ENCODE assay signal across 11 cellular contexts in genomic region chr15:79430901-79431635, GRCh38. TPM values are rescaled to one million over a fixed set of nuclear protein-coding genes. Genes with fewer than 3 reads are reported as not detected.
A peak's percentile ranks its signal among the peaks of the same experiment; 100 is the strongest.
DNase-seq lines count a peak whose midpoint lies in the region; FAIRE-seq and TF ChIP-seq lines count a peak whose summit lies in the region.
"Had no signal": no experiment of that assay in that cellular context is flagged by ENCODE, and none has a peak within 500 bp of the region (broad histone marks: within the 10 kb centered on the region; RNA-seq: fewer than 3 reads in every experiment).

No MANE protein-coding gene starts in this region.

- no peak for TF ChIP-seq CTCF in MCF 10A (IDR thresholded peaks at IDR 0.05; ENCODE audit: unreplicated experiment)
- no peak for TF ChIP-seq CTCF in testis (IDR thresholded peaks at IDR 0.05)

- peaks cover 4% of the 10 kb centered on the region for H3K4me1 Mint-ChIP-seq in activated CD4-positive, alpha-beta T cell treated with anti-CD3 and anti-CD28 coated beads, Interleukin-2, amount 10 ng/mL, durations not matched to agents 24 days and 14 days
- no peaks in the 10 kb centered on the region for H3K4me1 Mint-ChIP-seq in MCF 10A (ENCODE audit: insufficient read depth, unreplicated experiment)
- H3K4me1 Mint-ChIP-seq: stimulated activated effector memory CD8-positive, alpha-beta T cell treated with anti-CD3 and anti-CD28 coated beads, Interleukin-12 subunit alpha, Interleukin-12 subunit beta, amount 100 ng/mL, for 72 hours had no signal

- H3K9me3 Mint-ChIP-seq in activated CD4-positive, alpha-beta T cell treated with anti-CD3 and anti-CD28 coated beads, Interleukin-2, amount 10 ng/mL, durations not matched to agents 24 days and 14 days: no peaks in the 10 kb centered on the region
- H3K9me3 Mint-ChIP-seq in MCF 10A (ENCODE audit: unreplicated experiment): no peaks in the 10 kb centered on the region
- H3K9me3 Mint-ChIP-seq: stimulated activated effector memory CD8-positive, alpha-beta T cell treated with anti-CD3 and anti-CD28 coated beads, Interleukin-12 subunit alpha, Interleukin-12 subunit beta, amount 100 ng/mL, for 72 hours had no signal

- no peak overlapping the region for H3K27ac ChIP-seq in testis

- H3K27me3 Mint-ChIP-seq in activated CD4-positive, alpha-beta T cell treated with anti-CD3 and anti-CD28 coated beads, Interleukin-2, amount 10 ng/mL, durations not matched to agents 24 days and 14 days: peaks cover 68% of the 10 kb centered on the region
- H3K27me3 Mint-ChIP-seq in MCF 10A (ENCODE audit: insufficient read depth, unreplicated experiment): peaks cover 62% of the 10 kb centered on the region

- H3K27me3 ChIP-seq in testis: no peaks in the 10 kb centered on the region

- intact Hi-C loops in activated CD4-positive, alpha-beta T cell treated with anti-CD3 and anti-CD28 coated beads, Interleukin-2, amount 10 ng/mL, durations not matched to agents 24 days and 14 days (cut with micrococcal nuclease): no loop called here
- intact Hi-C loops in MCF 10A (cut with micrococcal nuclease) (no loop called here), testis (cut with DNase I; ENCODE audit: low total_unique reads) (no loop called here)

- no peaks in the 10 kb centered on the region for H3K4me1 ChIP-seq in testis

- 25 to 30% methylated on average over 14 of the region's 14 CpGs for WGBS in testis, 2 donors

- H3K36me3 Mint-ChIP-seq in activated CD4-positive, alpha-beta T cell treated with anti-CD3 and anti-CD28 coated beads, Interleukin-2, amount 10 ng/mL, durations not matched to agents 24 days and 14 days (ENCODE audit: low read depth): no peaks in the 10 kb centered on the region
- no peaks in the 10 kb centered on the region for H3K36me3 Mint-ChIP-seq in MCF 10A (ENCODE audit: insufficient read depth, unreplicated experiment)
- H3K36me3 Mint-ChIP-seq: stimulated activated effector memory CD8-positive, alpha-beta T cell treated with anti-CD3 and anti-CD28 coated beads, Interleukin-12 subunit alpha, Interleukin-12 subunit beta, amount 100 ng/mL, for 72 hours had no signal

- no peaks in the 10 kb centered on the region for H3K9me3 ChIP-seq in testis
- H3K9me3 ChIP-seq: mucosa of descending colon had no signal

- POLR2A ChIA-PET in MCF 10A (lab: Yijun Ruan, JAX): interaction anchor here (0.6 to 0.7 kb wide), 2 partner anchors 117 to 210 kb away, joined by 3 read pairs; no protein-coding TSS in a partner anchor

- H3K4me3 Mint-ChIP-seq in activated CD4-positive, alpha-beta T cell treated with anti-CD3 and anti-CD28 coated beads, Interleukin-2, amount 10 ng/mL, durations not matched to agents 24 days and 14 days: peak overlapping the region; percentile 51
- peak overlapping the region; percentile 12 for H3K4me3 Mint-ChIP-seq in MCF 10A (ENCODE audit: unreplicated experiment)
- H3K4me3 Mint-ChIP-seq: stimulated activated effector memory CD8-positive, alpha-beta T cell treated with anti-CD3 and anti-CD28 coated beads, Interleukin-12 subunit alpha, Interleukin-12 subunit beta, amount 100 ng/mL, for 72 hours had no signal

- BruUV-seq in MCF 10A (replicated peaks; lab: Mats Ljungman, UMichigan): no TSS peak

- no peak for TF ChIP-seq POLR2A in testis (IDR thresholded peaks at IDR 0.05)
- TF ChIP-seq POLR2A in GM12891 (IDR thresholded peaks at IDR 0.05; ENCODE audit: low read depth, low read length): no peak

- H3K36me3 ChIP-seq in testis (ENCODE audit: low read depth, missing control alignments): no peaks in the 10 kb centered on the region

- DNase-seq in activated CD4-positive, alpha-beta T cell treated with anti-CD3 and anti-CD28 coated beads, Interleukin-2, amount 10 ng/mL, durations not matched to agents 24 days and 14 days: peak; percentile 29
- DNase-seq in activated CD4-positive, alpha-beta T cell treated with anti-CD3 and anti-CD28 coated beads, Interleukin-2, amount 50 U/mL, for 4 hours: no peak
- DNase-seq in MCF 10A (ENCODE audit: unreplicated experiment) (no peak), left kidney (ENCODE audit: low read depth, low spot score) (peak; percentile 68), testis (no peak), T-helper 9 cell (no peak), GM12891 (ENCODE audit: insufficient read length, low spot score) (no peak)
- no peak for DNase-seq in activated CD4-positive, alpha-beta T cell treated with anti-CD3 and anti-CD28 coated beads for 4 hours
- DNase-seq: cerebellar nuclear complex had no signal

- H3K27ac Mint-ChIP-seq in activated CD4-positive, alpha-beta T cell treated with anti-CD3 and anti-CD28 coated beads, Interleukin-2, amount 10 ng/mL, durations not matched to agents 24 days and 14 days: peak overlapping the region; percentile 5
- no peak overlapping the region for H3K27ac Mint-ChIP-seq in MCF 10A (ENCODE audit: low read depth, unreplicated experiment)
- H3K27ac Mint-ChIP-seq: stimulated activated effector memory CD8-positive, alpha-beta T cell treated with anti-CD3 and anti-CD28 coated beads, Interleukin-12 subunit alpha, Interleukin-12 subunit beta, amount 100 ng/mL, for 72 hours had no signal

- CTCF ChIA-PET in MCF 10A (lab: Yijun Ruan, JAX): interaction anchor here (0.8 to 1.3 kb wide), 2 partner anchors 18 to 426 kb away, joined by 3 read pairs; no protein-coding TSS in a partner anchor

- peak overlapping the region; percentile 32 to 39 for H3K4me3 ChIP-seq in testis
- H3K4me3 ChIP-seq: mucosa of descending colon had no signal

- FAIRE-seq in GM12891 (lab: Jason Lieb, UNC): no peak

TF ChIP-seq in GM12891, 5 proteins besides CTCF, POLR2A, EP300 and RAD21:
- no peak for TF ChIP-seq SPI1 (IDR thresholded peaks at IDR 0.05; ENCODE audit: low read depth, low read length)
- no peak for TF ChIP-seq PAX5 (IDR thresholded peaks at IDR 0.05; ENCODE audit: insufficient read depth, low read length, severe bottlenecking)
- no peak for TF ChIP-seq POU2F2 (IDR thresholded peaks at IDR 0.05; ENCODE audit: low read depth, low read length)
- TF ChIP-seq POLR2AphosphoS5 (IDR thresholded peaks at IDR 0.05; ENCODE audit: low read depth, low read length): no peak
- no peak for TF ChIP-seq TAF1 (IDR thresholded peaks at IDR 0.05; ENCODE audit: low read depth, low read length)

RNA-seq across cellular contexts. Expression of gene MINAR1, which starts 1.1 kb away (rescaled TPM):
- 0.64 and 0.65 TPM in 2 replicates for total RNA-seq in activated CD4-positive, alpha-beta T cell treated with anti-CD3 and anti-CD28 coated beads, Interleukin-2, amount 10 ng/mL, durations not matched to agents 24 days and 14 days
- total RNA-seq in MCF 10A (2022): 0.47 and 0.49 TPM in 2 replicates
- total RNA-seq in testis: 1 to 10 TPM in 1 of 2 donors, under 1 TPM in 1; 0.62 to 1.0 TPM
- 0.82 TPM for polyA plus RNA-seq in testis (ENCODE audit: insufficient read depth, low read depth, low replicate concordance)
- 0.09 TPM for polyA plus RNA-seq in GM12891 (2012; ENCODE audit: low read depth, missing spikeins)

Comparison
In these comparisons a context has a peak if more than half of its experiments do, and no peak if none do; other contexts are left out.
1. DNase-seq: peak in activated CD4-positive, alpha-beta T cell treated with anti-CD3 and anti-CD28 coated beads, Interleukin-2, amount 10 ng/mL, durations not matched to agents 24 days and 14 days (single experiment) and left kidney (single experiment); none in activated CD4-positive, alpha-beta T cell treated with anti-CD3 and anti-CD28 coated beads, Interleukin-2, amount 50 U/mL, for 4 hours (0 of 2), MCF 10A (single experiment), testis (single experiment), T-helper 9 cell (single experiment), activated CD4-positive, alpha-beta T cell treated with anti-CD3 and anti-CD28 coated beads for 4 hours (0 of 2) and GM12891 (single experiment).